Comparison of ENCODE assay signal across 17 cellular contexts in the genomic region with DNA sequence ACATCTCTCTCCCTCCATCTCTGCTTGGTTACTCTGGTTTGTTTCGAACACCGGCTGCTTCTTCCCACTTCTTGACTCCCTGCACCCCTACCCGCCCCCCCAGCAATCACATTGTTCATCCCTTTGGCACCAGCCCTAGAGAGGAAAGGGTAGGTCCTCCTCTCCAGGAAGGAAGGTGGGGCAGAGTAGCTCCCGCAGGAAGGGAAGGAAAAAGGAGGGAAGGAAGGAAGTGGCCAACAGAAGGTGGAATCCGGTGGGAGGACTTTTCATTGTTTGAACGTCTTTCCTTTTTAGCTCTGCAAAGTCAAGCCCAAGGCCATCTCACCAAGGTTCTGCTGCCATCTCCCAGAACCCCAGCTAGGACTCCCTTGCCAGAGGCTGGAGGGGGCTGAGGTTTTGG. TPM values are rescaled to one million over a fixed set of nuclear protein-coding genes. Genes with fewer than 3 reads are reported as not detected.
A peak's percentile ranks its signal among the peaks of the same experiment; 100 is the strongest.
DNase-seq lines count a peak whose midpoint lies in the region; ATAC-seq, FAIRE-seq and TF ChIP-seq lines count a peak whose summit lies in the region.
"Had no signal": no experiment of that assay in that cellular context is flagged by ENCODE, and none has a peak within 500 bp of the region (broad histone marks: within the 10 kb centered on the region; RNA-seq: fewer than 3 reads in every experiment).

No MANE protein-coding gene starts in this region.

- H3K4me3 ChIP-seq in endothelial cell of umbilical vein (replicated peaks in 1 of 3; ENCODE audit: insufficient read depth in 1 of 3, low read depth in 1 of 3, low read length in 3 of 3) (no peak overlapping the region), psoas muscle (no peak overlapping the region)

- no peak overlapping the region for H3K27ac Mint-ChIP-seq in T-helper 2 cell treated with Interferon-gamma antibody and Interleukin-4, amounts not matched to agents 5 μg/mL and 100 μg/mL, for 36 hours

- peaks cover 46% of the 10 kb centered on the region for H3K4me1 Mint-ChIP-seq in T-helper 2 cell treated with Interferon-gamma antibody and Interleukin-4, amounts not matched to agents 5 μg/mL and 100 μg/mL, for 36 hours (ENCODE audit: low read depth)

- no peak overlapping the region for H2AFZ ChIP-seq in endothelial cell of umbilical vein (ENCODE audit: low read depth, low read length)

- WGBS in psoas muscle, 3 donors = 68 to 82% (median 75%) methylated on average over 6 of the region's 6 CpGs

- peaks cover 47% of the 10 kb centered on the region for H3K4me1 ChIP-seq in endothelial cell of umbilical vein (ENCODE audit: control insufficient read depth, extremely low read depth, insufficient read depth, low read length)
- peaks cover 27% of the 10 kb centered on the region for H3K4me1 ChIP-seq in psoas muscle

- ATAC-seq in psoas muscle (no peak), GM18907 (IDR thresholded peaks at IDR 0.05; ENCODE audit: unreplicated experiment) (no peak), GM19395 (IDR thresholded peaks at IDR 0.05; ENCODE audit: unreplicated experiment) (no peak)
- ATAC-seq: HCT116 had no signal

- H3K79me2 ChIP-seq in endothelial cell of umbilical vein (ENCODE audit: control insufficient read depth, insufficient read depth, low read length) = no peaks in the 10 kb centered on the region

- FAIRE-seq in endothelial cell of umbilical vein (lab: Jason Lieb, UNC) (peak; percentile 91), HTR-8/SVneo (lab: Jason Lieb, UNC) (no peak)

- no peak overlapping the region for H3K9ac ChIP-seq in endothelial cell of umbilical vein (replicated peaks; ENCODE audit: extremely low read depth, insufficient read depth, low read length)

- no TSS peak for BruUV-seq in endothelial cell of umbilical vein (replicated peaks; lab: Mats Ljungman, UMichigan)

- intact Hi-C loops in endothelial cell of umbilical vein (cut with micrococcal nuclease) (no loop called here), psoas muscle (cut with DNase I) (no loop called here)

- DNase-seq in T-helper 2 cell treated with Interferon-gamma antibody and Interleukin-4, amounts not matched to agents 5 μg/mL and 100 μg/mL, for 36 hours (ENCODE audit: low spot score) = no peak
- DNase-seq in T-helper 2 cell (no peak), RWPE1 (ENCODE audit: low spot score) (no peak), endothelial cell of umbilical vein (ENCODE audit: low read depth, low spot score) (no peak), psoas muscle (no peak), HTR-8/SVneo (ENCODE audit: insufficient read length, low spot score) (no peak)
- DNase-seq: 8988T; foreskin fibroblast; GF-D8; islet precursor cell; MV-4-11; NK-92 treated with Interleukin-12 subunit alpha and Interleukin-12 subunit beta, amount 100 ng/mL, for 24 hours; WERI-Rb-1 had no signal

- dilution Hi-C loops in endothelial cell of umbilical vein (cut with MboI; ENCODE audit: extremely low pct_ligation_motif_present, low sequenced_read_pairs) = no loop called here

- POLR2A ChIA-PET in RWPE1 (lab: Yijun Ruan, JAX; ENCODE audit: low non-redundant PET) = no interaction called here
- POLR2A ChIA-PET in endothelial cell of umbilical vein (lab: Charles Lee) = interaction anchor here (0.7 to 5.8 kb wide), 6 partner anchors 10 to 84 kb away, joined by 3 to 114 read pairs (median 5); a partner anchor contains a TSS

- no peaks in the 10 kb centered on the region for H3K36me3 Mint-ChIP-seq in T-helper 2 cell treated with Interferon-gamma antibody and Interleukin-4, amounts not matched to agents 5 μg/mL and 100 μg/mL, for 36 hours (ENCODE audit: low read depth)

- H3K27ac ChIP-seq in RWPE1 (peak overlapping the region; percentile 32; the same call in 1 of the 2 replicates), endothelial cell of umbilical vein (ENCODE audit: insufficient read depth, low read depth, low read length) (no peak overlapping the region), psoas muscle (peak overlapping the region; percentile 89)
- H3K27ac ChIP-seq: WERI-Rb-1 had no signal

- peaks cover 51% of the 10 kb centered on the region for H3K27me3 Mint-ChIP-seq in T-helper 2 cell treated with Interferon-gamma antibody and Interleukin-4, amounts not matched to agents 5 μg/mL and 100 μg/mL, for 36 hours (ENCODE audit: low read depth)

- H3K9me1 ChIP-seq in endothelial cell of umbilical vein (replicated peaks; ENCODE audit: control insufficient read depth, extremely low read depth, insufficient read depth, low read length) = no peaks in the 10 kb centered on the region

- peak overlapping the region; percentile 85 for H3K4me3 Mint-ChIP-seq in T-helper 2 cell treated with Interferon-gamma antibody and Interleukin-4, amounts not matched to agents 5 μg/mL and 100 μg/mL, for 36 hours

- no peaks in the 10 kb centered on the region for H3K9me3 ChIP-seq in endothelial cell of umbilical vein (replicated peaks; ENCODE audit: control insufficient read depth, insufficient read depth, low read length)
- H3K9me3 ChIP-seq in psoas muscle = no peaks in the 10 kb centered on the region
- H3K9me3 ChIP-seq: suprapubic skin had no signal

- H3K27me3 ChIP-seq in endothelial cell of umbilical vein (ENCODE audit: control insufficient read depth in 2 of 2, insufficient read depth in 2 of 2, low read length in 2 of 2) (no peaks in the 10 kb centered on the region), psoas muscle (ENCODE audit: insufficient read depth in 3 of 3, low read length in 2 of 3) (no peaks in the 10 kb centered on the region)
- H3K27me3 ChIP-seq: suprapubic skin had no signal

- TF ChIP-seq POLR2A in endothelial cell of umbilical vein (IDR thresholded peaks at IDR 0.05; ENCODE audit: low read depth, low read length) = no peak

- peak overlapping the region; percentile 26 for H3K4me2 ChIP-seq in endothelial cell of umbilical vein (ENCODE audit: insufficient read depth, low read length)

- H3K9me3 Mint-ChIP-seq in T-helper 2 cell treated with Interferon-gamma antibody and Interleukin-4, amounts not matched to agents 5 μg/mL and 100 μg/mL, for 36 hours = no peaks in the 10 kb centered on the region

- TF ChIP-seq CTCF in RWPE1 (conservative IDR thresholded peaks at IDR 0.05; ENCODE audit: low read depth) = no peak
- no peak for TF ChIP-seq CTCF in endothelial cell of umbilical vein (IDR thresholded peaks at IDR 0.05; ENCODE audit: extremely low read depth in 1 of 2, insufficient read depth in 1 of 2, low read depth in 1 of 2, low read length in 2 of 2)
- TF ChIP-seq CTCF in psoas muscle (IDR thresholded peaks at IDR 0.05) = no peak

- H3K36me3 ChIP-seq in endothelial cell of umbilical vein (ENCODE audit: control insufficient read depth in 2 of 2, extremely low read depth in 1 of 2, insufficient read depth in 2 of 2, low read length in 2 of 2) (no peaks in the 10 kb centered on the region), psoas muscle (ENCODE audit: insufficient read depth in 1 of 2, low read depth in 1 of 2) (no peaks in the 10 kb centered on the region)
- H3K36me3 ChIP-seq: suprapubic skin, WERI-Rb-1 had no signal

- H4K20me1 ChIP-seq in endothelial cell of umbilical vein (replicated peaks; ENCODE audit: control insufficient read depth, extremely low read depth, insufficient read depth, low read length) = no peaks in the 10 kb centered on the region

- CTCF ChIA-PET in RWPE1 (lab: Yijun Ruan, JAX) (interaction anchor here (0.6 to 0.7 kb wide), 2 partner anchors 8 to 1677 kb away, joined by 3 to 5 read pairs; no protein-coding TSS in a partner anchor), endothelial cell of umbilical vein (lab: Charles Lee) (interaction anchor here (1.2 to 4.8 kb wide), 11 partner anchors 9 to 591 kb away, joined by 3 to 43 read pairs (median 4); no protein-coding TSS in a partner anchor)

TF ChIP-seq in endothelial cell of umbilical vein, 7 proteins besides CTCF, POLR2A, EP300 and RAD21:
- TF ChIP-seq POLR2AphosphoS5 (IDR thresholded peaks at IDR 0.05; ENCODE audit: insufficient read depth, low read depth, low read length) (peak; percentile 32), FOS (IDR thresholded peaks at IDR 0.05; ENCODE audit: borderline replicate concordance, insufficient read depth, low read length) (peak; percentile 15), GATA2 (IDR thresholded peaks at IDR 0.05; ENCODE audit: insufficient read depth, insufficient read length, low read depth, low read length) (no peak), MYC (IDR thresholded peaks at IDR 0.05; ENCODE audit: low read depth, low read length) (no peak), EZH2 (IDR thresholded peaks at IDR 0.05; ENCODE audit: borderline replicate concordance, low read depth, low read length, severe bottlenecking) (no peak), JUN (IDR thresholded peaks at IDR 0.05; ENCODE audit: borderline replicate concordance, insufficient read depth, insufficient read length, low read depth) (no peak)
- TF ChIP-seq, protein P1, sequence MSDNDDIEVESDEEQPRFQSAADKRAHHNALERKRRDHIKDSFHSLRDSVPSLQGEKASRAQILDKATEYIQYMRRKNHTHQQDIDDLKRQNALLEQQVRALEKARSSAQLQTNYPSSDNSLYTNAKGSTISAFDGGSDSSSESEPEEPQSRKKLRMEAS (IDR thresholded peaks at IDR 0.05; ENCODE audit: insufficient read depth, insufficient read length) = no peak
TF ChIP-seq in endothelial cell of umbilical vein: peak in this region for 2.

RNA-seq across cellular contexts. Expression of a gene that starts 18.0 kb away (rescaled TPM):
- 14.4 and 14.9 TPM in 2 replicates for total RNA-seq in endothelial cell of umbilical vein
- polyA plus RNA-seq in endothelial cell of umbilical vein = 5.0 and 6.6 TPM in 2 replicates
- polyA plus RNA-seq in endothelial cell of umbilical vein (2011; cell fraction: cytosol; rRNA removed) = 4.1 and 4.9 TPM in 2 replicates
- 4.7 and 5.1 TPM in 2 replicates for polyA plus RNA-seq in endothelial cell of umbilical vein (2011; cell fraction: nucleus; rRNA removed)
- 9.1 and 9.2 TPM in 2 replicates for polyA plus RNA-seq in endothelial cell of umbilical vein (2012)
- polyA minus RNA-seq in endothelial cell of umbilical vein = 5.8 and 6.9 TPM in 2 replicates
- polyA minus RNA-seq in endothelial cell of umbilical vein (2011; cell fraction: cytosol; rRNA and poly(A)+ RNA removed) = 9.5 TPM
- 4.0 and 6.2 TPM in 2 replicates for polyA minus RNA-seq in endothelial cell of umbilical vein (2011; cell fraction: nucleus; rRNA and poly(A)+ RNA removed)
- total RNA-seq in psoas muscle = 100 to 1,000 TPM in 1 of 4 donors, 10 to 100 TPM in 3; 19.9 to 110 (median 48.6) TPM
- 10 to 100 TPM; 22.8 to 47.5 (median 33.1) TPM for polyA plus RNA-seq in psoas muscle
